13 cellular contexts compared by ENCODE assay signal in genomic region chr16:69073181-69073669, GRCh38. TPM values are rescaled to one million over a fixed set of nuclear protein-coding genes. Genes with fewer than 3 reads are reported as not detected.
DNase-seq lines count a peak whose midpoint lies in the region; ATAC-seq, FAIRE-seq and TF ChIP-seq lines count a peak whose summit lies in the region.
"Had no signal": no experiment of that assay in that cellular context is flagged by ENCODE, and none has a peak within 500 bp of the region (broad histone marks: within the 10 kb centered on the region; RNA-seq: fewer than 3 reads in every experiment).

No MANE protein-coding gene starts in this region.

- DNase-seq in Calu3 (peak; percentile 76), M059J (ENCODE audit: low read depth) (peak; percentile 96), H1 (ENCODE audit: low read depth in 1 of 2, low spot score in 2 of 2) (no peak), mucosa of gallbladder (ENCODE audit: low spot score) (peak; percentile 16), Kasumi-1 (lab: John Stamatoyannopoulos, UW) (no peak), D721Med (ENCODE audit: insufficient read length, low spot score) (no peak), Right ventricle myocardium superior (no peak)
- DNase-seq in stimulated activated naive CD4-positive, alpha-beta T cell treated with Interleukin-2 at 50 U/mL for 16 hours (lab: John Stamatoyannopoulos, UW), result no peak
- DNase-seq: activated CD4-positive, CD25-positive, alpha-beta regulatory T cell treated with anti-CD3 and anti-CD28 coated beads, Interleukin-2, amount 50 U/mL, for 72 hours; anterior cingulate cortex; DMS79 treated with DMSO at 0.1 percent for 48 hours; NCI-H446 had no signal

- peaks cover 13% of the 10 kb centered on the region for H3K36me3 Mint-ChIP-seq in Calu3 (ENCODE audit: insufficient read depth, unreplicated experiment)

- TF ChIP-seq POLR2A in H1 (IDR thresholded peaks at IDR 0.05; ENCODE audit: control extremely low read depth in 1 of 2, low read depth in 2 of 2, low read length in 2 of 2), result no peak

- H3K18ac ChIP-seq in H1 (ENCODE audit: extremely low read depth, low read length), result peak overlapping the region; percentile 33; the same call in 1 of the 2 replicates

- peaks cover 3% of the 10 kb centered on the region; the same call in 1 of the 2 replicates for H3K23me2 ChIP-seq in H1 (ENCODE audit: low read depth, low read length)

- no peaks in the 10 kb centered on the region for H3K9me3 Mint-ChIP-seq in Calu3 (ENCODE audit: low read depth, unreplicated experiment)

- H3K79me2 ChIP-seq in H1 (ENCODE audit: control insufficient read depth in 1 of 2, insufficient read depth in 2 of 2, low read length in 2 of 2), result no peaks in the 10 kb centered on the region

- peak overlapping the region; percentile 5 for H3K56ac ChIP-seq in H1 (replicated peaks; ENCODE audit: insufficient read length, low read depth, low read length)

- no peaks in the 10 kb centered on the region for H3K9me3 ChIP-seq in H1 (ENCODE audit: insufficient read depth in 2 of 2, low read depth in 1 of 2, low read length in 1 of 2)

- H4K5ac ChIP-seq in H1 (ENCODE audit: insufficient read length, low read depth, low read length), result peak overlapping the region; percentile 78

- BruUV-seq in Calu3 (replicated peaks; lab: Mats Ljungman, UMichigan), result no TSS peak

- peak overlapping the region; percentile 57; the same call in 1 of the 2 replicates for H2AK5ac ChIP-seq in H1 (ENCODE audit: low read depth, low read length)

- intact Hi-C loops in Calu3 (cut with micrococcal nuclease; ENCODE audit: unreplicated experiment), result loop anchor here (1.0 kb wide), 1 partner anchor 80 kb away; no protein-coding TSS in a partner anchor
- intact Hi-C loops in Right ventricle myocardium superior (cut with DNase I), result no loop called here

- H3K4me3 ChIP-seq in H1 (ENCODE audit: extremely low read depth in 1 of 4, insufficient read depth in 2 of 4, low read depth in 3 of 4, low read length in 4 of 4), result 0 out of 8 replicates have a peak overlapping the region, but pooled peaks of 1 of the 4 experiments have one; percentile 23

- H3K27me3 ChIP-seq in H1 (replicated peaks in 1 of 4; ENCODE audit: control insufficient read depth in 3 of 4, extremely low read depth in 1 of 4, insufficient read depth in 3 of 4, low read length in 3 of 4), result no peaks in the 10 kb centered on the region

- H3K36me3 ChIP-seq in H1 (ENCODE audit: control insufficient read depth in 2 of 4, insufficient read depth in 4 of 4, low read length in 3 of 4), result no peaks in the 10 kb centered on the region

- H2BK20ac ChIP-seq in H1 (ENCODE audit: low read length), result peak overlapping the region; percentile 2; the same call in 1 of the 2 replicates

- H2BK15ac ChIP-seq in H1 (ENCODE audit: low read length), result no peak overlapping the region

- peak overlapping the region; percentile 52 for H2BK12ac ChIP-seq in H1 (ENCODE audit: low read depth, low read length)

- H4K8ac ChIP-seq in H1 (ENCODE audit: extremely low read depth, insufficient read depth, low read length), result no peak overlapping the region

- ATAC-seq in Right ventricle myocardium superior (ENCODE audit: poor library complexity), result no peak

- no peak overlapping the region for H3K9ac ChIP-seq in H1 (replicated peaks in 1 of 4; ENCODE audit: extremely low read depth in 1 of 4, low read depth in 3 of 4, low read length in 3 of 4)

- TF ChIP-seq CTCF in Calu3 (IDR thresholded peaks at IDR 0.05; ENCODE audit: unreplicated experiment) (no peak), H1 (IDR thresholded peaks at IDR 0.05; ENCODE audit: control extremely low read depth in 1 of 3, insufficient read depth in 1 of 3, low read depth in 1 of 3, low read length in 3 of 3) (no peak), D721Med (IDR thresholded peaks at IDR 0.05; ENCODE audit: insufficient read depth, missing control alignments) (no peak)

- TF ChIP-seq EP300 in H1 (IDR thresholded peaks at IDR 0.05; ENCODE audit: borderline replicate concordance in 1 of 2, low read depth in 2 of 2, low read length in 2 of 2), result no peak

- CTCF ChIA-PET in Calu3 (lab: Charles Lee), result interaction anchor here (0.6 to 1.7 kb wide), 7 partner anchors 9 to 79 kb away, joined by 3 to 9 read pairs (median 6); partner anchors contain the start of gene HAS3
- CTCF ChIA-PET in H1 (lab: Charles Lee; ENCODE audit: partially characterized antibody), result interaction anchor here (0.9 to 3.5 kb wide), 11 partner anchors 11 to 177 kb away, joined by 3 to 9 read pairs (median 6); no protein-coding TSS in a partner anchor

- H2AFZ ChIP-seq in H1 (ENCODE audit: low read length), result no peak overlapping the region

- H3K27me3 Mint-ChIP-seq in Calu3 (ENCODE audit: unreplicated experiment), result no peaks in the 10 kb centered on the region

- FAIRE-seq in H1 (lab: Jason Lieb, UNC) (no peak), D721Med (lab: Jason Lieb, UNC) (no peak)
- FAIRE-seq: islet of Langerhans had no signal

- no peak overlapping the region for H3K27ac ChIP-seq in H1 (ENCODE audit: low read depth, low read length)

- H3K23ac ChIP-seq in H1 (ENCODE audit: insufficient read length), result no peak overlapping the region

- peaks cover 6 to 28% (median 26%) of the 10 kb centered on the region in 4 experiments for H3K4me1 ChIP-seq in H1 (replicated peaks in 1 of 4; ENCODE audit: control insufficient read depth in 3 of 4, insufficient read depth in 4 of 4, low read length in 3 of 4)

- H4K20me1 ChIP-seq in H1 (replicated peaks in 1 of 2; ENCODE audit: control insufficient read depth in 1 of 2, insufficient read depth in 2 of 2, low read length in 2 of 2), result no peaks in the 10 kb centered on the region

- H3K79me1 ChIP-seq in H1 (ENCODE audit: low read depth, low read length), result no peaks in the 10 kb centered on the region

- no peak for TF ChIP-seq RAD21 in H1 (IDR thresholded peaks at IDR 0.05 in 1 of 2, conservative IDR thresholded peaks at IDR 0.05 in 1 of 2; ENCODE audit: low read depth in 2 of 2, low read length in 2 of 2)

- 66% methylated on average over 8 of the region's 8 CpGs; no CpG with 5 or more reads in 1 of the 2 experiments for WGBS in H1 (ENCODE audit: extremely low coverage in 1 of 2, insufficient coverage in 1 of 2, insufficient read length in 1 of 2, insufficient replicate concordance in 2 of 2, low coverage in 1 of 2, low lambda C conversion rate in 2 of 2, missing lambda C conversion rate in 1 of 2), 2 experiments

- H3K4me2 ChIP-seq in H1 (ENCODE audit: insufficient read depth in 1 of 2, low read depth in 2 of 2, low read length in 2 of 2), result peak overlapping the region in 1 of 2 experiments; percentile 72; a peak in 3 of 4 replicates

- peaks cover 39% of the 10 kb centered on the region for H3K4me1 Mint-ChIP-seq in Calu3 (ENCODE audit: low read depth, unreplicated experiment)

- peak overlapping the region; percentile 26 for H3K4me3 Mint-ChIP-seq in Calu3 (ENCODE audit: low read depth, unreplicated experiment)

- H3K14ac ChIP-seq in H1 (ENCODE audit: insufficient read length), result no peak overlapping the region

- peak overlapping the region; percentile 82 for H3K4ac ChIP-seq in H1 (replicated peaks; ENCODE audit: insufficient read length, low read depth, low read length)

- H2BK5ac ChIP-seq in H1 (ENCODE audit: low read depth, low read length), result peak overlapping the region; percentile 79; the same call in 1 of the 2 replicates

- POLR2A ChIA-PET in H1 (lab: Charles Lee; ENCODE audit: partially characterized antibody), result interaction anchor here (1.1 to 2.3 kb wide), 12 partner anchors 11 to 84 kb away, joined by 4 to 25 read pairs (median 8); partner anchors contain the start of gene HAS3

- peak overlapping the region; percentile 96 for H4K91ac ChIP-seq in H1 (replicated peaks; ENCODE audit: insufficient read length, low read length)

- peak overlapping the region; percentile 81 for H3K27ac Mint-ChIP-seq in Calu3 (ENCODE audit: unreplicated experiment)

- peak overlapping the region; percentile 62 for H2BK120ac ChIP-seq in H1 (replicated peaks; ENCODE audit: low read depth, low read length)

RNA-seq across cellular contexts. Expression of gene HAS3, which starts 32.2 kb away (rescaled TPM):
- total RNA-seq in Calu3 (2022) (29.8 and 33.2 TPM in 2 replicates), mucosa of gallbladder (1.2 TPM), Right ventricle myocardium superior (0.19 TPM)
- total RNA-seq in M059J (2014; rRNA removed; shearing (Covaris generic)), result 0.20 and 1.3 TPM in 2 replicates
- 64.4 and 69.6 TPM in 2 replicates for total RNA-seq in H1 (2021; fragmentation: NEBNext Ultra II Directional; extraction: Animal tissue kit (Norgen Biotek cat#: 25700))
- polyA plus RNA-seq in H1 (2011; rRNA removed), result 32.1 and 36.3 TPM in 2 replicates
- 29.6 TPM for polyA plus RNA-seq in H1 (2011; cell fraction: cytosol; rRNA removed)
- 66.5 TPM for polyA plus RNA-seq in H1 (2011; cell fraction: nucleus; rRNA removed)
- 34.8 to 49.4 TPM (median 37.8 TPM) in 4 replicates for polyA plus RNA-seq in H1 (2012, experiment 1 of 2)
- polyA plus RNA-seq in H1 (2012, experiment 2 of 2), result 21.6 TPM
- 67.7 TPM for polyA plus RNA-seq in H1 (2013, experiment 1 of 2)
- polyA plus RNA-seq in H1 (2013, experiment 2 of 2), result 65.6 TPM
- 63.5 and 84.0 TPM in 2 replicates for polyA minus RNA-seq in H1 (2011; rRNA and poly(A)+ RNA removed)
- polyA minus RNA-seq in H1 (2011; cell fraction: cytosol; rRNA and poly(A)+ RNA removed), result 45.7 TPM
- 51.1 TPM for polyA minus RNA-seq in H1 (2011; cell fraction: nucleus; rRNA and poly(A)+ RNA removed)

RNA-seq across cellular contexts. Expression of gene CHTF8, which starts 59.2 kb away (rescaled TPM):
- total RNA-seq in Calu3 (2022) (131 and 146 TPM in 2 replicates), mucosa of gallbladder (98.0 TPM), Right ventricle myocardium superior (52.5 TPM)
- total RNA-seq in M059J (2014; rRNA removed; shearing (Covaris generic)), result 82.1 and 84.6 TPM in 2 replicates
- 138 and 146 TPM in 2 replicates for total RNA-seq in H1 (2021; fragmentation: NEBNext Ultra II Directional; extraction: Animal tissue kit (Norgen Biotek cat#: 25700))
- 114 and 163 TPM in 2 replicates for polyA plus RNA-seq in H1 (2011; rRNA removed)
- polyA plus RNA-seq in H1 (2011; cell fraction: cytosol; rRNA removed), result 142 TPM
- polyA plus RNA-seq in H1 (2011; cell fraction: nucleus; rRNA removed), result 134 TPM
- polyA plus RNA-seq in H1 (2012, experiment 1 of 2), result 121 to 142 TPM (median 125 TPM) in 4 replicates
- polyA plus RNA-seq in H1 (2012, experiment 2 of 2), result 205 TPM
- 85.3 TPM for polyA plus RNA-seq in H1 (2013, experiment 1 of 2)
- polyA plus RNA-seq in H1 (2013, experiment 2 of 2), result 88.1 TPM
- polyA minus RNA-seq in H1 (2011; rRNA and poly(A)+ RNA removed), result 161 and 182 TPM in 2 replicates
- polyA minus RNA-seq in H1 (2011; cell fraction: cytosol; rRNA and poly(A)+ RNA removed), result 79.5 TPM
- 44.1 TPM for polyA minus RNA-seq in H1 (2011; cell fraction: nucleus; rRNA and poly(A)+ RNA removed)

RNA-seq across cellular contexts. Expression of gene UTP4, which starts 59.2 kb away (rescaled TPM):
- 113 and 116 TPM in 2 replicates for total RNA-seq in Calu3 (2022)
- total RNA-seq in M059J (2014; rRNA removed; shearing (Covaris generic)), result 32.0 and 37.4 TPM in 2 replicates
- total RNA-seq in H1 (2021; fragmentation: NEBNext Ultra II Directional; extraction: Animal tissue kit (Norgen Biotek cat#: 25700)), result 101 TPM in 2 replicates
- polyA plus RNA-seq in H1 (2011; rRNA removed), result 71.8 and 118 TPM in 2 replicates
- 97.1 TPM for polyA plus RNA-seq in H1 (2011; cell fraction: cytosol; rRNA removed)
- 79.0 TPM for polyA plus RNA-seq in H1 (2011; cell fraction: nucleus; rRNA removed)
- polyA plus RNA-seq in H1 (2012, experiment 1 of 2), result 79.5 to 93.4 TPM (median 87.5 TPM) in 4 replicates
- polyA plus RNA-seq in H1 (2012, experiment 2 of 2), result 49.1 TPM
- 56.7 TPM for polyA plus RNA-seq in H1 (2013, experiment 1 of 2)
- 56.3 TPM for polyA plus RNA-seq in H1 (2013, experiment 2 of 2)
- polyA minus RNA-seq in H1 (2011; rRNA and poly(A)+ RNA removed), result 200 and 231 TPM in 2 replicates
- 63.9 TPM for polyA minus RNA-seq in H1 (2011; cell fraction: cytosol; rRNA and poly(A)+ RNA removed)
- polyA minus RNA-seq in H1 (2011; cell fraction: nucleus; rRNA and poly(A)+ RNA removed), result 44.5 TPM
- 26.0 TPM for total RNA-seq in mucosa of gallbladder
- 24.1 TPM for total RNA-seq in Right ventricle myocardium superior

Comparison
In these comparisons a context has a peak if more than half of its experiments do, and no peak if none do; other contexts are left out.
1. DNase-seq: peak in Calu3 (single experiment), M059J (single experiment) and mucosa of gallbladder (single experiment); none in H1 (0 of 2), Kasumi-1 (0 of 2), D721Med (single experiment), Right ventricle myocardium superior (single experiment) and stimulated activated naive CD4-positive, alpha-beta T cell treated with Interleukin-2 at 50 U/mL for 16 hours (single experiment).
2. RNA of gene HAS3, which starts 32.2 kb away (total RNA-seq): 64.4 to 69.6 TPM in H1 and 29.8 to 33.2 TPM in Calu3; 0.20 to 1.3 TPM in M059J, 1.2 TPM in mucosa of gallbladder (single experiment) and 0.19 TPM in Right ventricle myocardium superior (single experiment); every median in the first group is over 10 times any median in the second.